In the genomic region with DNA sequence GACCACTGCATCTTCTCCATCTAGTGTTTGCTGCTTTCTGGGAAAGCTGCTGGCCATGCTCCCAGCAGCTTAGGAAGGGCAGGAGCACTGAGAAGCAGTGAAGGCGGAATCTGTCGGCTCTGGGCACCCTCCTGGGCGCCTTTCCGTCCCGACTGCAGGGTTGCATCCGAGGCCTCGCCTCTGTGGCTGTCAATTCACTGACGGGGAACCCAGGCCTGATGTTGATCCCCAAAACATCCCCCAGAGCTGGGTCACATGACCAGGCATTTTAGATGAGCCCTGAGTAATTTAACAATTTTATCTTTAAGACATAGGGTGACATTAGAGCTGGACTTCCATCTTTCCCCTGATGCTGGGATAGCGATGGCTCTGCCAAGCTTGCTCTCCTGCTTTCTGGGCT, we compare ENCODE assay signal across 25 cellular contexts.
DNase-seq lines count a peak whose midpoint lies in the region; ATAC-seq and TF ChIP-seq lines count a peak whose summit lies in the region.
"Had no signal": no experiment of that assay in that cellular context is flagged by ENCODE, and none has a peak within 500 bp of the region (broad histone marks: within the 10 kb centered on the region; RNA-seq: fewer than 3 reads in every experiment).

No MANE protein-coding gene starts in this region.

- H3K18ac ChIP-seq in neuronal stem cell (ENCODE audit: low read length): peak overlapping the region; percentile 77

- H2AFZ ChIP-seq in neuronal stem cell (ENCODE audit: low read length): no peak overlapping the region

- no peaks in the 10 kb centered on the region for H3K9me3 ChIP-seq in neuronal stem cell (replicated peaks in 1 of 2; ENCODE audit: control insufficient read depth in 2 of 2, insufficient read depth in 1 of 2, low read depth in 1 of 2, low read length in 2 of 2)
- H3K9me3 ChIP-seq in sigmoid colon: no peaks in the 10 kb centered on the region
- no peaks in the 10 kb centered on the region for H3K9me3 ChIP-seq in aorta (ENCODE audit: control insufficient read depth, low read length)
- H3K9me3 ChIP-seq: A549, BE2C, BLaER1 had no signal

- H3K27ac Mint-ChIP-seq in WTC11: no peak overlapping the region
- H3K27ac Mint-ChIP-seq: CD14-positive monocyte; CD4-positive, alpha-beta memory T cell; CD4-positive, CD25-positive, alpha-beta regulatory T cell; CD8-positive, alpha-beta memory T cell had no signal

- no CpG with 5 or more reads among the region's 9 CpGs for WGBS in neuronal stem cell (ENCODE audit: extremely low coverage in 2 of 2, insufficient read length in 2 of 2, insufficient replicate concordance in 1 of 2), 2 donors
- WGBS in sigmoid colon, 2 donors: 82 to 85% methylated on average over 9 of the region's 9 CpGs
- 83 to 89% methylated on average over 9 of the region's 9 CpGs for WGBS in aorta, 2 donors

- no peak overlapping the region for H2BK12ac ChIP-seq in neuronal stem cell (ENCODE audit: low read length)

- no peak overlapping the region for H3K27ac ChIP-seq in neuronal stem cell (replicated peaks; ENCODE audit: low read length)
- no peak overlapping the region for H3K27ac ChIP-seq in sigmoid colon
- no peak overlapping the region for H3K27ac ChIP-seq in aorta (ENCODE audit: low read depth in 1 of 2, low read length in 2 of 2)
- H3K27ac ChIP-seq: 22Rv1, A549, BLaER1 had no signal

- no peak overlapping the region for H3K9ac ChIP-seq in neuronal stem cell (ENCODE audit: low read depth, low read length, poor library complexity)
- H3K9ac ChIP-seq: BLaER1 had no signal

- H3K4me1 Mint-ChIP-seq in WTC11: peaks cover 24% of the 10 kb centered on the region
- H3K4me1 Mint-ChIP-seq: CD14-positive monocyte; CD4-positive, alpha-beta memory T cell; CD4-positive, CD25-positive, alpha-beta regulatory T cell; CD8-positive, alpha-beta memory T cell had no signal

- no peak overlapping the region for H4K8ac ChIP-seq in neuronal stem cell (ENCODE audit: low read depth, low read length)

- intact Hi-C loops in sigmoid colon (cut with DNase I) (no loop called here), aorta (cut with DNase I) (no loop called here)

- peaks cover 3% of the 10 kb centered on the region; the same call in 1 of the 2 replicates for H3K9me3 Mint-ChIP-seq in WTC11
- H3K9me3 Mint-ChIP-seq: CD8-positive, alpha-beta memory T cell had no signal

- TF ChIP-seq CTCF in WTC11 (IDR thresholded peaks at IDR 0.05): no peak
- TF ChIP-seq CTCF in sigmoid colon (IDR thresholded peaks at IDR 0.05): no peak

- no peak overlapping the region for H3K4me3 Mint-ChIP-seq in WTC11
- H3K4me3 Mint-ChIP-seq: CD14-positive monocyte; CD4-positive, alpha-beta memory T cell; CD4-positive, CD25-positive, alpha-beta regulatory T cell; CD8-positive, alpha-beta memory T cell had no signal

- H3K14ac ChIP-seq in neuronal stem cell (ENCODE audit: low read length): no peak overlapping the region

- H3K36me3 Mint-ChIP-seq in WTC11: no peaks in the 10 kb centered on the region
- H3K36me3 Mint-ChIP-seq: CD14-positive monocyte; CD4-positive, alpha-beta memory T cell; CD4-positive, CD25-positive, alpha-beta regulatory T cell; CD8-positive, alpha-beta memory T cell had no signal

- DNase-seq in WTC11 (ENCODE audit: low spot score): no peak
- DNase-seq in neuronal stem cell (ENCODE audit: low spot score): no peak
- DNase-seq in sigmoid colon: peak; percentile 24
- peak; percentile 23 to 28 for DNase-seq in aorta
- DNase-seq in AG08396 (ENCODE audit: low spot score): no peak
- DNase-seq in GOT3 (lab: John Stamatoyannopoulos, UW): no peak
- DNase-seq: BE2C; C1 segment of cervical spinal cord; CD4-positive, alpha-beta memory T cell; CD4-positive, CD25-positive, alpha-beta regulatory T cell; CD8-positive, alpha-beta memory T cell; COR-L47; DMS 273 treated with DMSO at 0.1 percent for 48 hours; DMS153; DMS53; DMS79; DND-41; EL; GDM1 had no signal

- POLR2A ChIA-PET in WTC11 (lab: Charles Lee): no interaction called here

- no peak overlapping the region for H2BK120ac ChIP-seq in neuronal stem cell (ENCODE audit: low read depth, low read length)

- no peaks in the 10 kb centered on the region for H3K79me1 ChIP-seq in neuronal stem cell (ENCODE audit: low read depth, low read length)

- no peak overlapping the region for H3K4me2 ChIP-seq in neuronal stem cell (ENCODE audit: insufficient read depth, low read length, poor library complexity, severe bottlenecking)
- H3K4me2 ChIP-seq: A549, BLaER1 had no signal

- H3K23ac ChIP-seq in neuronal stem cell (ENCODE audit: low read depth, low read length, poor library complexity): no peak overlapping the region

- no peaks in the 10 kb centered on the region for H3K27me3 ChIP-seq in neuronal stem cell (ENCODE audit: control insufficient read depth in 3 of 3, insufficient read depth in 3 of 3, low read depth in 1 of 3, low read length in 3 of 3)
- H3K27me3 ChIP-seq in sigmoid colon: no peaks in the 10 kb centered on the region
- H3K27me3 ChIP-seq in aorta (ENCODE audit: control insufficient read depth in 1 of 2, insufficient read depth in 2 of 2, low read length in 1 of 2): no peaks in the 10 kb centered on the region
- H3K27me3 ChIP-seq: BE2C, BLaER1 had no signal

- H2BK5ac ChIP-seq in neuronal stem cell (ENCODE audit: low read length): no peak overlapping the region

- no peak overlapping the region for H2AK5ac ChIP-seq in neuronal stem cell (ENCODE audit: low read depth, low read length)

- H3K4me1 ChIP-seq in neuronal stem cell (ENCODE audit: control insufficient read depth in 2 of 2, insufficient read depth in 1 of 2, low read depth in 1 of 2, low read length in 2 of 2): peaks cover 0 to 3% of the 10 kb centered on the region in 2 donors
- H3K4me1 ChIP-seq in sigmoid colon: no peaks in the 10 kb centered on the region
- H3K4me1 ChIP-seq in aorta (ENCODE audit: control insufficient read depth in 1 of 2, insufficient read depth in 2 of 2, low read length in 2 of 2): no peaks in the 10 kb centered on the region
- H3K4me1 ChIP-seq: A549, BE2C had no signal

- H3K4ac ChIP-seq in neuronal stem cell (ENCODE audit: low read length): no peak overlapping the region

- CTCF ChIA-PET in WTC11 (lab: Charles Lee): interaction anchor here (0.7 kb wide), 1 partner anchor 12 kb away, joined by 3 read pairs; no protein-coding TSS in a partner anchor

- H3K27me3 Mint-ChIP-seq in WTC11 (ENCODE audit: low read depth): no peaks in the 10 kb centered on the region; the same call in 1 of the 2 replicates

- no peak overlapping the region for H4K91ac ChIP-seq in neuronal stem cell (ENCODE audit: low read depth, low read length, poor library complexity)

- no peak for TF ChIP-seq POLR2A in sigmoid colon (IDR thresholded peaks at IDR 0.05)

- peak overlapping the region; percentile 16 for H2BK15ac ChIP-seq in neuronal stem cell (ENCODE audit: low read length)

- no peak for TF ChIP-seq EP300 in sigmoid colon (IDR thresholded peaks at IDR 0.05)

- H3K36me3 ChIP-seq in neuronal stem cell (replicated peaks in 1 of 2; ENCODE audit: control insufficient read depth in 2 of 2, insufficient read depth in 2 of 2, low read length in 2 of 2) (no peaks in the 10 kb centered on the region), sigmoid colon (no peaks in the 10 kb centered on the region), aorta (ENCODE audit: control insufficient read depth in 1 of 2, insufficient read depth in 2 of 2, low read length in 1 of 2) (no peaks in the 10 kb centered on the region)
- H3K36me3 ChIP-seq: BE2C, BLaER1 had no signal

- ATAC-seq in WTC11 (no peak), aorta (ENCODE audit: low FRiP score) (no peak), GM18907 (IDR thresholded peaks at IDR 0.05; ENCODE audit: unreplicated experiment) (no peak)
- ATAC-seq: A549, GM12878 had no signal

- no peak overlapping the region for H3K4me3 ChIP-seq in neuronal stem cell (ENCODE audit: low read length in 2 of 2)
- no peak overlapping the region for H3K4me3 ChIP-seq in sigmoid colon
- H3K4me3 ChIP-seq in aorta (ENCODE audit: low read length in 2 of 2): no peak overlapping the region
- H3K4me3 ChIP-seq: A549, BLaER1, GM12878 had no signal

TF ChIP-seq in WTC11, 78 proteins besides CTCF, POLR2A, EP300 and RAD21:
- no peak for TF ChIP-seq TP53 (CRISPR knock-in tag; IDR thresholded peaks at IDR 0.05)
- no peak for TF ChIP-seq ZNF425 (CRISPR knock-in tag; conservative IDR thresholded peaks at IDR 0.05)
- TF ChIP-seq USF2 (CRISPR knock-in tag; IDR thresholded peaks at IDR 0.05): 0 out of 2 replicates have a peak, but pooled peaks have one; percentile 6
- TF ChIP-seq IRF2 (CRISPR knock-in tag; IDR thresholded peaks at IDR 0.05; ENCODE audit: borderline replicate concordance, low read depth): no peak
- no peak for TF ChIP-seq ZNF317 (CRISPR knock-in tag; IDR thresholded peaks at IDR 0.05; ENCODE audit: borderline replicate concordance, low read depth)

Comparison
In these comparisons a context has a peak if more than half of its experiments do, and no peak if none do; other contexts are left out.
1. DNase-seq: peak in sigmoid colon (single experiment) and aorta (2 of 2); none in WTC11 (single experiment), neuronal stem cell (single experiment), AG08396 (single experiment) and GOT3 (single experiment).